12 cellular contexts compared by ENCODE assay signal in genomic region chr2:70870790-70871189, GRCh38. TPM values are rescaled to one million over a fixed set of nuclear protein-coding genes. Genes with fewer than 3 reads are reported as not detected.
"Had no signal": no experiment of that assay in that cellular context is flagged by ENCODE, and none has a peak within 500 bp of the region (broad histone marks: within the 10 kb centered on the region; RNA-seq: fewer than 3 reads in every experiment).

No MANE protein-coding gene starts in this region.

- H3K36me3 ChIP-seq: breast epithelium, spleen, upper lobe of left lung had no signal

- H3K27ac ChIP-seq: breast epithelium, psoas muscle, spleen, upper lobe of left lung had no signal

- H3K9me3 ChIP-seq: breast epithelium, psoas muscle, spleen, upper lobe of left lung had no signal

- H3K4me1 ChIP-seq: breast epithelium had no signal

RNA-seq across cellular contexts. Expression of gene VAX2, which starts 29.6 kb away (rescaled TPM):
- total RNA-seq: activated B cell treated with CpG ODN at 0.5 μM for 24 hours; activated CD8-positive, alpha-beta T cell treated with anti-CD3 and anti-CD28 coated beads for 36 hours; activated T-helper 1 cell treated with anti-CD3 and anti-CD28 coated beads, Interleukin-12 subunit alpha, Interleukin-12 subunit beta, Interleukin-2, Interleukin-4 antibody, amounts not matched to agents 30 ng/mL and 10 ng/mL and 1 ng/mL, durations not matched to agents 14 hours and 24 hours and 36 hours; spleen; T-helper 17 cell had no signal

RNA-seq across cellular contexts. Expression of gene CD207, which starts 35.2 kb away (rescaled TPM):
- total RNA-seq: activated B cell treated with CpG ODN at 0.5 μM for 24 hours; activated CD8-positive, alpha-beta T cell treated with anti-CD3 and anti-CD28 coated beads for 36 hours; activated T-helper 1 cell treated with anti-CD3 and anti-CD28 coated beads, Interleukin-12 subunit alpha, Interleukin-12 subunit beta, Interleukin-2, Interleukin-4 antibody, amounts not matched to agents 30 ng/mL and 10 ng/mL and 1 ng/mL, durations not matched to agents 14 hours and 24 hours and 36 hours; cerebellum; fibroblast of lung; osteocyte; temporal lobe had no signal

RNA-seq across cellular contexts. Expression of gene CLEC4F, which starts 50.4 kb away (rescaled TPM):
- total RNA-seq: activated B cell treated with CpG ODN at 0.5 μM for 24 hours; activated CD8-positive, alpha-beta T cell treated with anti-CD3 and anti-CD28 coated beads for 36 hours; cerebellum; fibroblast of lung; osteocyte; temporal lobe had no signal
